In the genomic region with DNA sequence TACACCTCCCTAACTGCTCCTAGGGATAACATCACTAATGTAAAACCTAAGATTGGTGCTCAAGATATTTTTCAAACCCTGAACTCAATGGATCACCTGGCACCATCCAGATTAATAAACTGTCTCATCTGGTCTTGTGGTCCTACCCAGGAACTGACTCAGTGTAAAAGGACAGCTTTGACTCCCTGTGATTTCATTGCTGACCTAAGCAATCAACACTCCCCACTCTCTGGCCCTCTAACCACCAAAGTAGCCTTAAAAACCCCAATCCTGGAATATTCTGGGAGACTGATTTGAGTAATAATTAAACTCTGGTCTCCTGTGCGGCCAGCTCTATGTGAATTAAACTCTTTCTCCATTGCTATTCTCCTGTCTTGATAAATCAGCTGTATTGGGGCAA, we compare ENCODE assay signal across 1 cellular context.
TF ChIP-seq lines count a peak whose summit lies in the region.

No MANE protein-coding gene starts in this region.

TF ChIP-seq in GM23338, 12 proteins besides CTCF, POLR2A, EP300 and RAD21:
- TF ChIP-seq ETS1 (IDR thresholded peaks at IDR 0.05) (no peak), CREB1 (CRISPR knock-in tag; IDR thresholded peaks at IDR 0.05; ENCODE audit: low read depth) (no peak), ZNF462 (CRISPR knock-in tag; IDR thresholded peaks at IDR 0.05) (no peak), EZH2 (IDR thresholded peaks at IDR 0.05; ENCODE audit: low read depth, unreplicated experiment) (no peak), STAT1 (IDR thresholded peaks at IDR 0.05; ENCODE audit: unreplicated experiment) (no peak), POLR2AphosphoS5 (IDR thresholded peaks at IDR 0.05; ENCODE audit: low read depth) (no peak), ZNF114 (CRISPR knock-in tag; IDR thresholded peaks at IDR 0.05) (no peak), ZNF331 (CRISPR knock-in tag; IDR thresholded peaks at IDR 0.05; ENCODE audit: low read depth) (no peak), NANOG (IDR thresholded peaks at IDR 0.05; ENCODE audit: borderline replicate concordance) (no peak), EZH2phosphoT487 (IDR thresholded peaks at IDR 0.05; ENCODE audit: unreplicated experiment) (no peak), JUNB (IDR thresholded peaks at IDR 0.05; ENCODE audit: unreplicated experiment) (no peak), REST (IDR thresholded peaks at IDR 0.05; ENCODE audit: unreplicated experiment) (no peak)
TF ChIP-seq in GM23338: peak in this region for 0.
